Comparison of ENCODE assay signal across 16 cellular contexts in genomic region chr10:112524637-112525036, GRCh38.
DNase-seq lines count a peak whose midpoint lies in the region; ATAC-seq and TF ChIP-seq lines count a peak whose summit lies in the region.
"Had no signal": no experiment of that assay in that cellular context is flagged by ENCODE, and none has a peak within 500 bp of the region (broad histone marks: within the 10 kb centered on the region; RNA-seq: fewer than 3 reads in every experiment).

No MANE protein-coding gene starts in this region.

- ATAC-seq in HG03469 (IDR thresholded peaks at IDR 0.05; ENCODE audit: unreplicated experiment) = no peak
- ATAC-seq: Panc1 had no signal

- no peak for TF ChIP-seq CTCF in mammary epithelial cell (conservative IDR thresholded peaks at IDR 0.05 in 1 of 2, IDR thresholded peaks at IDR 0.05 in 1 of 2; ENCODE audit: extremely low read depth in 1 of 2, insufficient read depth in 1 of 2, low read depth in 1 of 2, low read length in 2 of 2)
- no peak for TF ChIP-seq CTCF in MCF 10A (IDR thresholded peaks at IDR 0.05; ENCODE audit: unreplicated experiment)
- no peak for TF ChIP-seq CTCF in smooth muscle cell (IDR thresholded peaks at IDR 0.05; ENCODE audit: borderline replicate concordance, insufficient read depth, poor library complexity, severe bottlenecking)

- no TSS peak for BruUV-seq in mammary epithelial cell (replicated peaks; lab: Mats Ljungman, UMichigan)
- BruUV-seq in MCF 10A (replicated peaks; lab: Mats Ljungman, UMichigan) = no TSS peak

- CTCF ChIA-PET in mammary epithelial cell (lab: Charles Lee; ENCODE audit: low non-redundant PET) (no interaction called here), MCF 10A (lab: Yijun Ruan, JAX) (no interaction called here)

- no peaks in the 10 kb centered on the region for H3K27me3 Mint-ChIP-seq in MCF 10A (ENCODE audit: insufficient read depth, unreplicated experiment)

- H3K79me2 ChIP-seq in mammary epithelial cell (ENCODE audit: insufficient read depth, low read length) = peaks cover 5% of the 10 kb centered on the region
- no peaks in the 10 kb centered on the region for H3K79me2 ChIP-seq in smooth muscle cell (ENCODE audit: low read depth)

- no peaks in the 10 kb centered on the region for H3K9me3 Mint-ChIP-seq in MCF 10A (ENCODE audit: unreplicated experiment)

- POLR2A ChIA-PET in MCF 10A (lab: Yijun Ruan, JAX) = interaction anchor here (0.6 to 1.2 kb wide), 5 partner anchors 11 to 431 kb away, joined by 3 to 4 read pairs (median 3); no protein-coding TSS in a partner anchor

- H3K4me1 ChIP-seq in mammary epithelial cell (ENCODE audit: insufficient read depth, low read length) (peaks cover 17% of the 10 kb centered on the region), HUES48 (ENCODE audit: control insufficient read depth, insufficient read depth, low read length) (peaks cover 28% of the 10 kb centered on the region), smooth muscle cell (ENCODE audit: low read depth) (peaks cover 45% of the 10 kb centered on the region)

- H4K20me1 ChIP-seq in mammary epithelial cell (ENCODE audit: insufficient read depth, low read length) (no peaks in the 10 kb centered on the region), smooth muscle cell (ENCODE audit: low read depth) (peaks cover 22% of the 10 kb centered on the region)

- H3K27ac Mint-ChIP-seq in MCF 10A (ENCODE audit: low read depth, unreplicated experiment) = no peak overlapping the region

- in situ Hi-C loops in mammary epithelial cell (cut with MboI; ENCODE audit: low sequenced_read_pairs in 2 of 2) = no loop called here

- H3K4me1 Mint-ChIP-seq in MCF 10A (ENCODE audit: insufficient read depth, unreplicated experiment) = peaks cover 18% of the 10 kb centered on the region

- H3K9me3 ChIP-seq in mammary epithelial cell (replicated peaks; ENCODE audit: insufficient read depth, low read length) = no peaks in the 10 kb centered on the region
- no peaks in the 10 kb centered on the region for H3K9me3 ChIP-seq in HUES48 (ENCODE audit: control insufficient read depth, insufficient read depth, low read length)
- H3K9me3 ChIP-seq in smooth muscle cell (replicated peaks; ENCODE audit: low read depth) = no peaks in the 10 kb centered on the region
- H3K9me3 ChIP-seq: HAP-1 had no signal

- dilution Hi-C loops in mammary epithelial cell (cut with HindIII; ENCODE audit: low sequenced_read_pairs) = no loop called here

- H3K36me3 ChIP-seq in mammary epithelial cell (ENCODE audit: insufficient read depth, low read length) (no peaks in the 10 kb centered on the region), HUES48 (ENCODE audit: control insufficient read depth, insufficient read depth, low read length) (no peaks in the 10 kb centered on the region), smooth muscle cell (ENCODE audit: low read depth) (no peaks in the 10 kb centered on the region)
- H3K36me3 ChIP-seq: HAP-1 had no signal

- no peaks in the 10 kb centered on the region for H3K27me3 ChIP-seq in mammary epithelial cell (ENCODE audit: insufficient read depth, low read length)
- no peaks in the 10 kb centered on the region for H3K27me3 ChIP-seq in HUES48 (ENCODE audit: control insufficient read depth, insufficient read depth, low read length)
- no peaks in the 10 kb centered on the region for H3K27me3 ChIP-seq in smooth muscle cell (ENCODE audit: low read depth)

- DNase-seq in mammary epithelial cell (no peak), MCF 10A (ENCODE audit: unreplicated experiment) (no peak), astrocyte of the hippocampus (ENCODE audit: low read depth, low spot score) (peak; percentile 10), smooth muscle cell (lab: John Stamatoyannopoulos, UW; ENCODE audit: unreplicated experiment) (no peak), globus pallidus (ENCODE audit: low spot score) (no peak), COLO829 (ENCODE audit: low spot score) (no peak)
- DNase-seq: COR-L47, KG1, NCI-H1092, NCI-H1694, NCI-H524 treated with DMSO at 0.1 percent for 48 hours had no signal

- no peak overlapping the region for H3K4me3 ChIP-seq in mammary epithelial cell (replicated peaks in 1 of 3; ENCODE audit: insufficient read depth in 1 of 3, low read depth in 2 of 3, low read length in 3 of 3)
- no peak overlapping the region for H3K4me3 ChIP-seq in HUES48 (ENCODE audit: low read depth, low read length)
- H3K4me3 ChIP-seq in smooth muscle cell = no peak overlapping the region
- H3K4me3 ChIP-seq: HAP-1 had no signal

- H3F3A ChIP-seq in smooth muscle cell (ENCODE audit: low read depth) = no peaks in the 10 kb centered on the region

- H3K4me2 ChIP-seq in mammary epithelial cell (ENCODE audit: insufficient read depth, low read depth, low read length) (peak overlapping the region; percentile 11), smooth muscle cell (peak overlapping the region; percentile 48)

- no peaks in the 10 kb centered on the region for H3K36me3 Mint-ChIP-seq in MCF 10A (ENCODE audit: insufficient read depth, unreplicated experiment)

- H3K9ac ChIP-seq in mammary epithelial cell (ENCODE audit: insufficient read depth, low read length) (no peak overlapping the region), HUES48 (ENCODE audit: low read depth, low read length) (no peak overlapping the region), smooth muscle cell (ENCODE audit: low read depth) (no peak overlapping the region)

- H2AFZ ChIP-seq in mammary epithelial cell (ENCODE audit: low read depth, low read length) = no peak overlapping the region
- no peak overlapping the region for H2AFZ ChIP-seq in smooth muscle cell (ENCODE audit: low read depth)

- no peak overlapping the region for H3K4me3 Mint-ChIP-seq in MCF 10A (ENCODE audit: unreplicated experiment)

- H3K27ac ChIP-seq in mammary epithelial cell (ENCODE audit: insufficient read depth, low read depth, low read length) = no peak overlapping the region
- peak overlapping the region; percentile 11 for H3K27ac ChIP-seq in HUES48 (ENCODE audit: low read depth, low read length)
- H3K27ac ChIP-seq in smooth muscle cell (ENCODE audit: low read depth) = no peak overlapping the region
- H3K27ac ChIP-seq: C4-2B had no signal

- intact Hi-C loops in mammary epithelial cell (cut with micrococcal nuclease) (no loop called here), MCF 10A (cut with micrococcal nuclease) (no loop called here)
